1 cellular context compared by ENCODE assay signal in the genomic region with DNA sequence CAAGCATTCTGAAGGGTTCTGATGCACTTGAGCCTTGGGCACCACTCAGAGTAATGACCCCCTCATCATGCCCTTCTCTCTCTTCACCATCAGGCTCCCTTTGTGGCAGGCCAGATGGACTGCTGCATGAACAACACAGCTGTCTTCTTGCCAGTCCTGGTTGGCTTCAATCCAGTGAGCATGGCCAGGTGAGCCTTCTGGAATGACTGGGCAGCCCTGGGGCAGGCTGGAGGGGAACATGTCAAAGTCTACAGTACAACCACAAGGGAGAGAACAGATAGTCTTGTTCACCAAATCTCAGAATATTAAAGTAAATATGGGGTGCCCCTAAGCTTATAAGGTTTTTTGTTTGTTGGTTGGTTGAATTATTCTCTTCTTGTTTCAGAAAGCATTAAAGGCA.
TF ChIP-seq lines count a peak whose summit lies in the region.

No MANE protein-coding gene starts in this region.

TF ChIP-seq in SK-N-SH, 30 proteins besides CTCF, POLR2A, EP300 and RAD21:
- TF ChIP-seq FOSL2 (IDR thresholded peaks at IDR 0.05; ENCODE audit: borderline replicate concordance, low read depth) = no peak
- no peak for TF ChIP-seq POLR2AphosphoS5 (IDR thresholded peaks at IDR 0.05; ENCODE audit: low read depth, low read length)
